20 cellular contexts compared by ENCODE assay signal in genomic region chr6:36336779-36337194, GRCh38. TPM values are rescaled to one million over a fixed set of nuclear protein-coding genes. Genes with fewer than 3 reads are reported as not detected.
A peak's percentile ranks its signal among the peaks of the same experiment; 100 is the strongest.
DNase-seq lines count a peak whose midpoint lies in the region; ATAC-seq and TF ChIP-seq lines count a peak whose summit lies in the region.
"Had no signal": no experiment of that assay in that cellular context is flagged by ENCODE, and none has a peak within 500 bp of the region (broad histone marks: within the 10 kb centered on the region; RNA-seq: fewer than 3 reads in every experiment).

Gene BNIP5, minus strand, starts transcription at chr6:36336888. Its CDS starts 6,198 bp downstream, at chr6:36330690.

- peaks cover 35% of the 10 kb centered on the region for H3K27me3 Mint-ChIP-seq in activated CD4-positive, alpha-beta T cell treated with anti-CD3 and anti-CD28 coated beads for 36 hours
- peaks cover 37% of the 10 kb centered on the region for H3K27me3 Mint-ChIP-seq in stimulated activated memory B cell treated with anti-CD40 and anti-IgM and Interleukin-4, amounts not matched to agents 10 μg/mL and 1 μg/mL and 100 μg/mL, for 72 hours

- no peaks in the 10 kb centered on the region for H4K20me1 ChIP-seq in MM.1S (ENCODE audit: insufficient read depth, low read length)

- no peaks in the 10 kb centered on the region for H3K9me3 ChIP-seq in MM.1S (replicated peaks; ENCODE audit: insufficient read depth, low read length)
- no peaks in the 10 kb centered on the region for H3K9me3 ChIP-seq in duodenal mucosa (ENCODE audit: control insufficient read depth in 1 of 2, low read length in 2 of 2)
- H3K9me3 ChIP-seq: A549, body of pancreas, upper lobe of right lung had no signal

- H3K27me3 ChIP-seq in MM.1S (replicated peaks; ENCODE audit: insufficient read depth, low read length) (no peaks in the 10 kb centered on the region), duodenal mucosa (ENCODE audit: control insufficient read depth in 1 of 2, insufficient read depth in 2 of 2, low read length in 2 of 2) (no peaks in the 10 kb centered on the region)
- H3K27me3 ChIP-seq: body of pancreas had no signal

- H3K27ac Mint-ChIP-seq in activated CD4-positive, alpha-beta T cell treated with anti-CD3 and anti-CD28 coated beads for 36 hours = no peak within 1 kb of the TSS
- H3K27ac Mint-ChIP-seq in stimulated activated memory B cell treated with anti-CD40 and anti-IgM and Interleukin-4, amounts not matched to agents 10 μg/mL and 1 μg/mL and 100 μg/mL, for 72 hours = peak within 1 kb of the TSS; percentile 66
- H3K27ac Mint-ChIP-seq: H9, nephron progenitor cell had no signal

- no peaks in the 10 kb centered on the region for H3K79me2 ChIP-seq in MM.1S (ENCODE audit: low read length)

- no peaks in the 10 kb centered on the region for H3K36me3 Mint-ChIP-seq in activated CD4-positive, alpha-beta T cell treated with anti-CD3 and anti-CD28 coated beads for 36 hours (ENCODE audit: low read depth)
- no peaks in the 10 kb centered on the region for H3K36me3 Mint-ChIP-seq in stimulated activated memory B cell treated with anti-CD40 and anti-IgM and Interleukin-4, amounts not matched to agents 10 μg/mL and 1 μg/mL and 100 μg/mL, for 72 hours

- no peak within 1 kb of the TSS for H2AFZ ChIP-seq in MM.1S (ENCODE audit: low read length)

- no peak within 1 kb of the TSS for H3K9ac ChIP-seq in MM.1S (ENCODE audit: low read length)
- H3K9ac ChIP-seq in duodenal mucosa (ENCODE audit: low read depth in 1 of 2, low read length in 2 of 2) = peak within 1 kb of the TSS; percentile 38 to 72
- H3K9ac ChIP-seq: KMS-11 had no signal

- no peaks in the 10 kb centered on the region for H3K9me2 ChIP-seq in MM.1S (replicated peaks; ENCODE audit: insufficient read depth, low read length)

- H3K4me3 Mint-ChIP-seq in activated CD4-positive, alpha-beta T cell treated with anti-CD3 and anti-CD28 coated beads for 36 hours = no peak within 1 kb of the TSS
- H3K4me3 Mint-ChIP-seq in stimulated activated memory B cell treated with anti-CD40 and anti-IgM and Interleukin-4, amounts not matched to agents 10 μg/mL and 1 μg/mL and 100 μg/mL, for 72 hours = peak within 1 kb of the TSS; percentile 13
- H3K4me3 Mint-ChIP-seq: H9 had no signal

- H3K4me1 ChIP-seq in MM.1S (ENCODE audit: low read length) (peaks cover 16% of the 10 kb centered on the region), duodenal mucosa (ENCODE audit: control insufficient read depth in 1 of 2, insufficient read depth in 2 of 2, low read length in 2 of 2) (peaks cover 38 to 42% of the 10 kb centered on the region in 2 donors)
- H3K4me1 ChIP-seq: A549 had no signal

- H3K36me3 ChIP-seq in MM.1S (replicated peaks; ENCODE audit: insufficient read depth, low read length) (no peaks in the 10 kb centered on the region), duodenal mucosa (ENCODE audit: control insufficient read depth in 1 of 2, insufficient read depth in 2 of 2, low read length in 2 of 2) (no peaks in the 10 kb centered on the region)
- H3K36me3 ChIP-seq: upper lobe of right lung had no signal

- H3K27ac ChIP-seq in MM.1S (ENCODE audit: low read length) (no peak within 1 kb of the TSS), duodenal mucosa (ENCODE audit: low read depth, low read length) (peak within 1 kb of the TSS; percentile 77)
- H3K27ac ChIP-seq: A549, KMS-11, PC-9, upper lobe of right lung had no signal

- no peaks in the 10 kb centered on the region for H3K9me3 Mint-ChIP-seq in activated CD4-positive, alpha-beta T cell treated with anti-CD3 and anti-CD28 coated beads for 36 hours (ENCODE audit: low read depth)
- H3K9me3 Mint-ChIP-seq in stimulated activated memory B cell treated with anti-CD40 and anti-IgM and Interleukin-4, amounts not matched to agents 10 μg/mL and 1 μg/mL and 100 μg/mL, for 72 hours = no peaks in the 10 kb centered on the region
- H3K9me3 Mint-ChIP-seq: H9, nephron progenitor cell had no signal

- CTCF ChIA-PET in activated CD4-positive, alpha-beta T cell treated with anti-CD3 and anti-CD28 coated beads for 36 hours (lab: Charles Lee) = interaction anchor here (0.8 to 1.6 kb wide), 2 partner anchors 34 to 429 kb away, joined by 3 to 4 read pairs; no protein-coding TSS in a partner anchor

- H3F3A ChIP-seq in MM.1S (ENCODE audit: insufficient read depth, low read length) = no peaks in the 10 kb centered on the region

- peak within 1 kb of the TSS; percentile 6; the same call in 1 of the 2 replicates for H3K4me2 ChIP-seq in MM.1S (ENCODE audit: low read depth, low read length)
- H3K4me2 ChIP-seq: A549, KMS-11 had no signal

- POLR2A ChIA-PET in activated CD4-positive, alpha-beta T cell treated with anti-CD3 and anti-CD28 coated beads for 36 hours (lab: Charles Lee) = no interaction called here

- peaks cover 14% of the 10 kb centered on the region for H3K4me1 Mint-ChIP-seq in activated CD4-positive, alpha-beta T cell treated with anti-CD3 and anti-CD28 coated beads for 36 hours
- H3K4me1 Mint-ChIP-seq in stimulated activated memory B cell treated with anti-CD40 and anti-IgM and Interleukin-4, amounts not matched to agents 10 μg/mL and 1 μg/mL and 100 μg/mL, for 72 hours = peaks cover 48% of the 10 kb centered on the region

- H3K4me3 ChIP-seq in MM.1S (ENCODE audit: low read length) (no peak within 1 kb of the TSS), duodenal mucosa (ENCODE audit: low read depth in 1 of 2, low read length in 2 of 2) (peak within 1 kb of the TSS; percentile 56 to 67)
- H3K4me3 ChIP-seq: A549, body of pancreas, PC-9, upper lobe of right lung had no signal

- no peak for TF ChIP-seq CTCF in MM.1S (IDR thresholded peaks at IDR 0.05; ENCODE audit: low read length)

- intact Hi-C loops in activated CD4-positive, alpha-beta T cell treated with anti-CD3 and anti-CD28 coated beads for 36 hours (cut with DNase I, micrococcal nuclease) = no loop called here
- intact Hi-C loops in head of caudate nucleus (cut with DNase I) = no loop called here

- ATAC-seq in activated CD4-positive, alpha-beta T cell treated with anti-CD3 and anti-CD28 coated beads for 36 hours = peak; percentile 26
- peak; percentile 62 for ATAC-seq in stimulated activated memory B cell treated with anti-CD40 and anti-IgM and Interleukin-4, amounts not matched to agents 10 μg/mL and 1 μg/mL and 100 μg/mL, for 72 hours
- no peak for ATAC-seq in GM19351 (IDR thresholded peaks at IDR 0.05; ENCODE audit: unreplicated experiment)
- ATAC-seq: A549, body of pancreas, left lobe of liver, upper lobe of right lung had no signal

- no peak for DNase-seq in activated CD4-positive, alpha-beta T cell treated with anti-CD3 and anti-CD28 coated beads for 36 hours
- no peak for DNase-seq in activated CD4-positive, alpha-beta T cell treated with anti-CD3 and anti-CD28 coated beads for 4 hours
- peak; percentile 40 for DNase-seq in MM.1S
- DNase-seq in retina = no peak
- DNase-seq in head of caudate nucleus = no peak
- DNase-seq: activated CD4-positive, alpha-beta T cell treated with anti-CD3 and anti-CD28 coated beads, Interleukin-2, amount 50 U/mL, for 1 hour; body of pancreas; H9; NCI-H146; NCI-H446 treated with DMSO at 0.1 percent for 48 hours; nephron progenitor cell; PC-9; upper lobe of right lung had no signal

RNA-seq across cellular contexts. Expression of gene BNIP5, which starts in this region (rescaled TPM):
- total RNA-seq in activated CD4-positive, alpha-beta T cell treated with anti-CD3 and anti-CD28 coated beads for 36 hours = not detected
- total RNA-seq: H9, left lobe of liver, PC-9, renal cortical epithelial cell, upper lobe of right lung had no signal

Comparison
In these comparisons a context has a peak if more than half of its experiments do, and no peak if none do; other contexts are left out.
1. Peak in ATAC-seq in activated CD4-positive, alpha-beta T cell treated with anti-CD3 and anti-CD28 coated beads for 36 hours; RNA of the gene not detected or under 1 TPM.